In the genomic region with DNA sequence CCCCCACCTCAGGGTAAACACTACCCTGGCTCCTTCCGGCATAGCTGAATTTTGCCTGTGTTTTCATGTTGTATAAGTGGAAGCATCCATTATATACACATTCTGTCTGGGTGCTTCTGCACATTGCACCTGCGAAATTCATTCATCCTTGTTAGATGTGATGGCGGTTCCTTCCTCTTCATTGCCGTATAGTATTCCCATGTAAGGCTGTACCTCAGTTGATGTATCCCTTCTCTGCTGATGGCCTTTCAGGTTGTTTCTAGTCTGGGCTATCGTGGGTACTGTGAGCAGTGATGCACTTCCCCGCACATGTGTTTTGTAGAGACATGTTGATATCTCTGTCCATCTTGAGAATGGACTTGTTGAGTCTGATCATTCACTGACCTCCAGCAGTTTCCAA, we compare ENCODE assay signal across 28 cellular contexts. TPM values are rescaled to one million over a fixed set of nuclear protein-coding genes. Genes with fewer than 3 reads are reported as not detected.
"Had no signal": no experiment of that assay in that cellular context is flagged by ENCODE, and none has a peak within 500 bp of the region (broad histone marks: within the 10 kb centered on the region; RNA-seq: fewer than 3 reads in every experiment).

No MANE protein-coding gene starts in this region.

- H2AFZ ChIP-seq: neural progenitor cell had no signal

- H3K4me2 ChIP-seq: neural progenitor cell, smooth muscle cell had no signal

- ATAC-seq: esophagus mucosa; foreskin keratinocyte; naive thymus-derived CD4-positive, alpha-beta T cell; sciatic nerve; stimulated activated effector memory CD8-positive, alpha-beta T cell treated with anti-CD3 and anti-CD28 coated beads, Interleukin-12 subunit alpha, Interleukin-12 subunit beta, amount 100 ng/mL, for 72 hours had no signal

- H3K27ac ChIP-seq: dorsolateral prefrontal cortex, epithelial cell of prostate, foreskin keratinocyte, neural progenitor cell, prostate gland, right atrium auricular region, stomach, thoracic aorta, tibial nerve, upper lobe of left lung, vagina had no signal

- H3K36me3 ChIP-seq: neural progenitor cell, prostate gland, right atrium auricular region, stomach, thoracic aorta, tibial nerve, upper lobe of left lung, vagina had no signal

- H3K9ac ChIP-seq: neural progenitor cell had no signal

- DNase-seq: cerebellar nuclear complex; effector CD8-positive, alpha-beta T cell; foreskin keratinocyte; hypothalamus; immature natural killer cell; islet precursor cell; kidney glomerular epithelial cell; midbrain; stimulated activated CD4-positive, alpha-beta T cell treated with anti-CD3 and anti-CD28 coated beads, Interleukin-12 subunit alpha, Interleukin-12 subunit beta, amount 100 ng/mL, for 4 hours; stimulated activated CD4-positive, alpha-beta T cell treated with anti-CD3 and anti-CD28 coated beads, Interleukin-2, amount 100 ng/mL, for 24 hours; stimulated activated CD4-positive, alpha-beta T cell treated with anti-CD3 and anti-CD28 coated beads, Interleukin-4, amount 100 ng/mL, for 24 hours; stimulated activated naive CD4-positive, alpha-beta T cell treated with Interleukin-2 at 50 U/mL for 16 hours; stomach had no signal

- H3K9me3 ChIP-seq: prostate gland, vagina had no signal

- H3K4me3 ChIP-seq: dorsolateral prefrontal cortex, lung, neural progenitor cell, prostate gland, right atrium auricular region, smooth muscle cell, stomach, thoracic aorta, tibial nerve, upper lobe of left lung, vagina had no signal

- H3K4me1 ChIP-seq: foreskin keratinocyte, prostate gland, stomach, tibial nerve, upper lobe of left lung, vagina had no signal

- H3K27me3 ChIP-seq: dorsolateral prefrontal cortex, neural progenitor cell, right atrium auricular region, upper lobe of left lung, vagina had no signal

RNA-seq across cellular contexts. Expression of a gene that starts 28.9 kb away (rescaled TPM):
- total RNA-seq: foreskin keratinocyte had no signal
- polyA plus RNA-seq: naive thymus-derived CD4-positive, alpha-beta T cell had no signal
